33 cellular contexts compared by ENCODE assay signal in the genomic region with DNA sequence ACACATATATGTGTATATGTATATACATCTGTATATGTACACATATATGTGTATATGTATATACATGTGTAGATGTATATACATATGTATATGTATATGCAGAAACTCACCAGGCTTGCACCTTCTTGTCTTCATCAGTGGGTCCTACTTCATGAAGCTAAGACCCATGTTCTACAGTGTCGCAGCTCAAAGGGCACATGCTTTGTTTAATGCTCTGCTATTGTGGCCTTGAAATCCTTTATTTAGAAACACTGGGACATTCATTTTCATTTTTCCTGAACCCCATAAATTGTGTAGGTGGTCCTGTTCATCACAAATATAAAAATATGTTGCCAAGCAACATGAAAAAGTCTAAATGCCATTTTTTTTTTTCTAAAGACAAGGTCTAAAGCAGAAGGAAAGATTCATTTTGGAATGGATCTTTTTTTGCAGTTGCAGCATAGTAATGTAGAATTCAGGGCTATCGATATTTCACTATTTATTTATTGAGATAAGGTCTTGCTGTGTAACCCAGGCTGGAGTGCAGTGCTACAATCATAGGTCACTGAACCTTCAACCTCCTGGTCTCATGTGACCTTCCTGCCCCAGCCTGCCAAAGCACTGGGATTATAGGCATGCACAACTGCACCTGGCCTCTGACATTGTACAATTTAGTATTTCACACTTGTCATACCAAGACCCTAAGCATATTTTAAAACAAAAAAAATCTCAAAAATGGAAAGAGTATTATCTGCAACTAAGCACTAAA.
"Had no signal": no experiment of that assay in that cellular context is flagged by ENCODE, and none has a peak within 500 bp of the region (broad histone marks: within the 10 kb centered on the region; RNA-seq: fewer than 3 reads in every experiment).

No MANE protein-coding gene starts in this region.

- DNase-seq: activated effector memory CD4-positive, alpha-beta T cell treated with anti-CD3 and anti-CD28 coated beads, Interleukin-2, amount 50 U/mL, for 16 hours; activated effector memory CD4-positive, alpha-beta T cell treated with Interleukin-2 at 50 U/mL for 16 hours; activated gamma-delta T cell; activated gamma-delta T cell treated with Interleukin-2 at 50 U/mL for 16 hours; activated naive CD4-positive, alpha-beta T cell; activated naive CD4-positive, alpha-beta T cell treated with anti-CD3 and anti-CD28 coated beads for 36 hours; activated naive CD4-positive, alpha-beta T cell treated with anti-CD3 and anti-CD28 coated beads, Interleukin-2, amount 10 ng/mL, durations not matched to agents 7 days and 5 days; activated naive CD4-positive, alpha-beta T cell treated with anti-CD3 and anti-CD28 coated beads, Interleukin-2, amount 50 U/mL, for 16 hours; activated naive CD4-positive, alpha-beta T cell treated with Interleukin-2 at 50 U/mL for 16 hours; activated naive CD8-positive, alpha-beta T cell treated with anti-CD3 and anti-CD28 coated beads for 36 hours; activated naive CD8-positive, alpha-beta T cell treated with anti-CD3 and anti-CD28 coated beads, Interleukin-2, amount 10 ng/mL, durations not matched to agents 7 days and 5 days; activated naive CD8-positive, alpha-beta T cell treated with anti-CD3 and anti-CD28 coated beads, Interleukin-2, amount 50 U/mL, for 24 hours; activated T-cell treated with anti-CD3 and anti-CD28 coated beads, Interleukin-2, amount 50 U/mL, for 1 hour; activated T-cell treated with anti-CD3 and anti-CD28 coated beads, Interleukin-2, amount 50 U/mL, for 24 hours; activated T-cell treated with anti-CD3 and anti-CD28 coated beads, Interleukin-2, amount 50 U/mL, for 4 hours; activated T-cell treated with anti-CD3 and anti-CD28 coated beads, Interleukin-2, amount 50 U/mL, for 48 hours; activated T-cell treated with anti-CD3 and anti-CD28 coated beads, Interleukin-2, amount 50 U/mL, for 72 hours; adrenal gland; amniotic stem cell; anterior cingulate cortex; aorta; body of pancreas; brain microvascular endothelial cell; caudate nucleus; central memory CD4-positive, alpha-beta T cell; cerebellar nuclear complex had no signal

- H3K27ac ChIP-seq: adrenal gland, ascending aorta, body of pancreas, brain microvascular endothelial cell, breast epithelium, cardiac muscle cell had no signal

- H3K36me3 ChIP-seq: adrenal gland, ascending aorta, brain microvascular endothelial cell, breast epithelium, cardiac muscle cell had no signal

- H3K9me3 ChIP-seq: adrenal gland, ascending aorta, body of pancreas, breast epithelium had no signal

- H3K27me3 ChIP-seq: adrenal gland, ascending aorta, body of pancreas, brain microvascular endothelial cell, breast epithelium, cardiac muscle cell had no signal

- FAIRE-seq: astrocyte, bronchial epithelial cell had no signal

- H3K4me3 ChIP-seq: adrenal gland, ascending aorta, body of pancreas, breast epithelium, cardiac muscle cell had no signal

- ATAC-seq: activated naive CD4-positive, alpha-beta T cell treated with anti-CD3 and anti-CD28 coated beads, Interleukin-2, amount 50 U/mL, for 72 hours; activated naive CD8-positive, alpha-beta T cell treated with anti-CD3 and anti-CD28 coated beads, Interleukin-2, amount 50 U/mL, for 24 hours; activated T-cell treated with anti-CD3 and anti-CD28 coated beads, Interleukin-2, amount 50 U/mL, for 4 hours; activated T-cell treated with anti-CD3 and anti-CD28 coated beads, Interleukin-2, amount 50 U/mL, for 72 hours; activated T-helper 17 cell treated with anti-CD3 and anti-CD28 coated beads, Interleukin-2, amount 50 U/mL, for 72 hours; body of pancreas had no signal

- H3K4me1 ChIP-seq: adrenal gland, ascending aorta, body of pancreas, breast epithelium had no signal
